In genomic region chr20:50895111-50895830, GRCh38 we compare ENCODE assay signal across 23 cellular contexts. TPM values are rescaled to one million over a fixed set of nuclear protein-coding genes. Genes with fewer than 3 reads are reported as not detected.
A peak's percentile ranks its signal among the peaks of the same experiment; 100 is the strongest.
DNase-seq lines count a peak whose midpoint lies in the region; ATAC-seq, FAIRE-seq and TF ChIP-seq lines count a peak whose summit lies in the region.
"Had no signal": no experiment of that assay in that cellular context is flagged by ENCODE, and none has a peak within 500 bp of the region (broad histone marks: within the 10 kb centered on the region; RNA-seq: fewer than 3 reads in every experiment).

No MANE protein-coding gene starts in this region.

- TF ChIP-seq EP300 in K562 (IDR thresholded peaks at IDR 0.05; ENCODE audit: low read length), result no peak

- no peak for TF ChIP-seq RAD21 in K562 (CRISPR knock-in tag; conservative IDR thresholded peaks at IDR 0.05 in 1 of 2, IDR thresholded peaks at IDR 0.05 in 1 of 2)

- intact Hi-C loops in K562 (cut with micrococcal nuclease), result no loop called here
- intact Hi-C loops in mucosa of descending colon (cut with DNase I, micrococcal nuclease), result no loop called here
- intact Hi-C loops in A673 (cut with micrococcal nuclease; ENCODE audit: unreplicated experiment), result no loop called here

- FAIRE-seq in K562 (lab: Jason Lieb, UNC), result no peak
- FAIRE-seq: colon, endometrium had no signal

- no peak for TF ChIP-seq CTCF in 22Rv1 (IDR thresholded peaks at IDR 0.05)
- no peak for TF ChIP-seq CTCF in K562 (IDR thresholded peaks at IDR 0.05 in 2 of 3, conservative IDR thresholded peaks at IDR 0.05 in 1 of 3; ENCODE audit: insufficient read depth in 2 of 3, low read depth in 1 of 3, low read length in 3 of 3)
- no peak for TF ChIP-seq CTCF in mucosa of descending colon (IDR thresholded peaks at IDR 0.05)
- TF ChIP-seq CTCF in A673 (conservative IDR thresholded peaks at IDR 0.05; ENCODE audit: low read depth, low read length), result no peak

- peak; percentile 65 for DNase-seq in DMS53 treated with DMSO at 0.1 percent for 48 hours (lab: John Stamatoyannopoulos, UW; ENCODE audit: unreplicated experiment)
- no peak for DNase-seq in K562 (ENCODE audit: extremely low read depth in 1 of 4, low spot score in 3 of 4)
- no peak for DNase-seq in mucosa of descending colon
- no peak for DNase-seq in A673 (ENCODE audit: low spot score)
- DNase-seq in NCI-H2171 treated with DMSO at 0.1 percent for 48 hours (lab: John Stamatoyannopoulos, UW), result no peak
- no peak for DNase-seq in NCI-H187 treated with DMSO at 0.1 percent for 48 hours (lab: John Stamatoyannopoulos, UW)
- no peak for DNase-seq in HUDEP-2 (lab: John Stamatoyannopoulos, UW; ENCODE audit: unreplicated experiment in 76 of 76)
- DNase-seq: activated CD4-positive, alpha-beta T cell treated with anti-CD3 and anti-CD28 coated beads, Interleukin-2, amount 50 U/mL, for 1 hour; activated naive CD8-positive, alpha-beta T cell treated with anti-CD3 and anti-CD28 coated beads, Interleukin-2, amount 10 ng/mL, durations not matched to agents 7 days and 5 days; KBM-7; left cardiac atrium; MV-4-11; NCI-H1694 treated with DMSO at 0.1 percent for 48 hours; NCI-H226; nephron progenitor cell; PC-9; SJCRH30; stimulated activated naive CD4-positive, alpha-beta T cell treated with Interleukin-2 at 50 U/mL for 16 hours; tibial artery had no signal

- H3K27me3 ChIP-seq in K562 (ENCODE audit: control insufficient read depth in 2 of 2, insufficient read depth in 2 of 2, low read length in 2 of 2) (no peaks in the 10 kb centered on the region), A673 (replicated peaks; ENCODE audit: insufficient read depth, low read depth, low read length, poor library complexity) (no peaks in the 10 kb centered on the region)
- H3K27me3 ChIP-seq: SJCRH30, tibial artery had no signal

- H3K36me3 ChIP-seq in K562 (ENCODE audit: control insufficient read depth, insufficient read depth, low read length), result peaks cover 93% of the 10 kb centered on the region
- no peaks in the 10 kb centered on the region for H3K36me3 ChIP-seq in mucosa of descending colon (ENCODE audit: low read depth)
- H3K36me3 ChIP-seq in A673 (ENCODE audit: insufficient read depth, low read length, poor library complexity, severe bottlenecking), result peaks cover 86% of the 10 kb centered on the region

- BruUV-seq in K562 (replicated peaks; lab: Mats Ljungman, UMichigan) (no TSS peak), A673 (replicated peaks; lab: Mats Ljungman, UMichigan) (no TSS peak)

- WGBS in K562 (ENCODE audit: insufficient coverage, low coverage, missing lambda C conversion rate), result 98% methylated on average over 8 of the region's 8 CpGs

- peaks cover 19% of the 10 kb centered on the region for H3K79me2 ChIP-seq in K562 (ENCODE audit: control insufficient read depth, insufficient read depth, low read length)

- H4K20me1 ChIP-seq in K562 (replicated peaks; ENCODE audit: control insufficient read depth, insufficient read depth, low read length), result no peaks in the 10 kb centered on the region; the same call in 1 of the 2 replicates

- no peaks in the 10 kb centered on the region for H3K9me3 ChIP-seq in K562 (replicated peaks; ENCODE audit: control insufficient read depth, insufficient read depth, low read depth, low read length)
- H3K9me3 ChIP-seq in mucosa of descending colon, result no peaks in the 10 kb centered on the region
- H3K9me3 ChIP-seq in A673 (ENCODE audit: low read depth, low read length, poor library complexity, severe bottlenecking), result no peaks in the 10 kb centered on the region
- H3K9me3 ChIP-seq: prostate gland, SJCRH30, tibial artery had no signal

- H3K27ac ChIP-seq in 22Rv1 (peak overlapping the region; percentile 88), K562 (ENCODE audit: extremely low read depth, low read depth, low read length) (no peak overlapping the region), A673 (ENCODE audit: low read depth, low read length, poor library complexity, severe bottlenecking) (no peak overlapping the region)
- H3K27ac ChIP-seq: PC-9, prostate gland, SJCRH30, tibial artery had no signal

- no peaks in the 10 kb centered on the region for H3K9me1 ChIP-seq in K562 (ENCODE audit: control insufficient read depth, insufficient read depth, low read length)

- ATAC-seq in K562 (no peak), mucosa of descending colon (peak; percentile 93)
- ATAC-seq: left cardiac atrium had no signal

- CTCF ChIA-PET in K562 (lab: Yijun Ruan, JAX; ENCODE audit: low intra/inter-chr PET ratio) (no interaction called here), A673 (lab: Charles Lee) (no interaction called here)

- no peak overlapping the region for H3K9ac ChIP-seq in K562 (ENCODE audit: insufficient read depth in 1 of 2, low read depth in 2 of 2, low read length in 2 of 2)

- POLR2A ChIA-PET in K562 (lab: Yijun Ruan, JAX), result interaction anchor here (1.2 to 1.7 kb wide), 3 partner anchors 8 to 26 kb away, joined by 4 to 8 read pairs (median 5); no protein-coding TSS in a partner anchor
- POLR2A ChIA-PET in A673 (lab: Charles Lee; ENCODE audit: low non-redundant PET), result no interaction called here

- in situ Hi-C loops in K562 (cut with MboI), result no loop called here

- no peaks in the 10 kb centered on the region for H3K4me1 ChIP-seq in K562 (replicated peaks in 1 of 2; ENCODE audit: control insufficient read depth in 2 of 2, insufficient read depth in 2 of 2, low read length in 2 of 2)
- no peaks in the 10 kb centered on the region for H3K4me1 ChIP-seq in mucosa of descending colon (ENCODE audit: low read depth)
- peaks cover 23% of the 10 kb centered on the region for H3K4me1 ChIP-seq in A673 (ENCODE audit: insufficient read depth, low read length, poor library complexity, severe bottlenecking)
- H3K4me1 ChIP-seq: prostate gland, SJCRH30, tibial artery had no signal

- no peak for TF ChIP-seq POLR2A in K562 (conservative IDR thresholded peaks at IDR 0.05)

- H3K4me3 ChIP-seq in K562 (no peak overlapping the region), mucosa of descending colon (no peak overlapping the region), A673 (ENCODE audit: low read depth, low read length, poor library complexity, severe bottlenecking) (no peak overlapping the region)
- H3K4me3 ChIP-seq: PC-9, prostate gland, SJCRH30, tibial artery had no signal

- H2AFZ ChIP-seq in K562 (ENCODE audit: low read depth, low read length), result no peak overlapping the region
- H2AFZ ChIP-seq: PC-9 had no signal

- no peak overlapping the region for H3K4me2 ChIP-seq in K562 (ENCODE audit: insufficient read depth, low read length)
- H3K4me2 ChIP-seq: PC-9 had no signal

TF ChIP-seq in K562, 482 proteins besides CTCF, POLR2A, EP300 and RAD21:
- 0 out of 2 replicates have a peak, but pooled peaks have one; percentile 12 for TF ChIP-seq POLR2G (IDR thresholded peaks at IDR 0.05; ENCODE audit: low read depth, low read length)
- no peak for TF ChIP-seq FOXJ3 (CRISPR knock-in tag; IDR thresholded peaks at IDR 0.05)
- TF ChIP-seq, protein P1, sequence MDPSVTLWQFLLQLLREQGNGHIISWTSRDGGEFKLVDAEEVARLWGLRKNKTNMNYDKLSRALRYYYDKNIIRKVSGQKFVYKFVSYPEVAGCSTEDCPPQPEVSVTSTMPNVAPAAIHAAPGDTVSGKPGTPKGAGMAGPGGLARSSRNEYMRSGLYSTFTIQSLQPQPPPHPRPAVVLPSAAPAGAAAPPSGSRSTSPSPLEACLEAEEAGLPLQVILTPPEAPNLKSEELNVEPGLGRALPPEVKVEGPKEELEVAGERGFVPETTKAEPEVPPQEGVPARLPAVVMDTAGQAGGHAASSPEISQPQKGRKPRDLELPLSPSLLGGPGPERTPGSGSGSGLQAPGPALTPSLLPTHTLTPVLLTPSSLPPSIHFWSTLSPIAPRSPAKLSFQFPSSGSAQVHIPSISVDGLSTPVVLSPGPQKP (CRISPR knock-in tag; IDR thresholded peaks at IDR 0.05), result no peak
- no peak for TF ChIP-seq CBX5 (IDR thresholded peaks at IDR 0.05; ENCODE audit: borderline replicate concordance, low read depth)
- TF ChIP-seq SRSF9 (IDR thresholded peaks at IDR 0.05; ENCODE audit: borderline replicate concordance, low read depth, low read length), result no peak
- TF ChIP-seq BRD9 (IDR thresholded peaks at IDR 0.05; ENCODE audit: low read depth, partially characterized antibody), result no peak
- TF ChIP-seq ATF7 (IDR thresholded peaks at IDR 0.05), result no peak
- no peak for TF ChIP-seq ZNF134 (CRISPR knock-in tag; conservative IDR thresholded peaks at IDR 0.05)
- TF ChIP-seq MAFK (IDR thresholded peaks at IDR 0.05; ENCODE audit: low read length), result peak; percentile 3; the same call in 1 of the 2 replicates

RNA-seq across cellular contexts. Expression of gene ADNP, which starts 36.0 kb away (rescaled TPM):
- total RNA-seq in K562 (2011; cell fraction: chromatin; rRNA removed; ENCODE audit: low replicate concordance), result 37.0 and 96.7 TPM in 2 replicates
- 22.0 and 32.6 TPM in 2 replicates for total RNA-seq in K562 (2011; cell fraction: nucleolus; rRNA removed)
- 53.4 and 65.7 TPM in 2 replicates for total RNA-seq in K562 (2011; cell fraction: nucleoplasm; rRNA removed)
- total RNA-seq in K562 (2014; rRNA removed), result 17.8 and 18.7 TPM in 2 replicates
- total RNA-seq in K562 (2014; rRNA removed; fragmentation: Illumina TruSeq; extraction: Trizol), result 24.5 and 26.1 TPM in 2 replicates
- total RNA-seq in K562 (2015; rRNA removed; fragmentation: Illumina TruSeq; extraction: Trizol), result 20.7 and 25.0 TPM in 2 replicates
- total RNA-seq in K562 (2021), result 52.2 and 59.9 TPM in 2 replicates
- polyA plus RNA-seq in K562 (2011; rRNA removed), result 19.4 and 22.9 TPM in 2 replicates
- polyA plus RNA-seq in K562 (2011; cell fraction: cytosol; rRNA removed), result 8.7 and 15.8 TPM in 2 replicates
- polyA plus RNA-seq in K562 (2011; cell fraction: nucleus; rRNA removed), result 28.0 and 40.0 TPM in 2 replicates
- polyA plus RNA-seq in K562 (2012), result 37.3 and 38.0 TPM in 2 replicates
- polyA plus RNA-seq in K562 (2014; fragmentation: Illumina TruSeq; extraction: Trizol), result 50.7 and 52.0 TPM in 2 replicates
- polyA plus RNA-seq in K562 (2014; fragmentation: Nextera tagmentation; extraction: Ambion mirVana), result 10 to 100 TPM; 25.3 to 40.0 TPM
- polyA plus RNA-seq in K562 (2014; rRNA removed), result 20.9 and 26.0 TPM in 2 replicates
- 60.3 and 74.4 TPM in 2 replicates for polyA minus RNA-seq in K562 (2011; rRNA and poly(A)+ RNA removed)
- 38.7 and 40.3 TPM in 2 replicates for polyA minus RNA-seq in K562 (2011; cell fraction: cytosol; rRNA and poly(A)+ RNA removed)
- polyA minus RNA-seq in K562 (2011; cell fraction: nucleus; rRNA and poly(A)+ RNA removed), result 14.8 and 28.8 TPM in 2 replicates
- total RNA-seq in mucosa of descending colon, result 10 to 100 TPM; 51.3 to 68.6 (median 61.4) TPM
- total RNA-seq in A673 (2021), result 104 and 108 TPM in 2 replicates
